In genomic region chr6:64672131-64672530, GRCh38 we compare ENCODE assay signal across 26 cellular contexts.
DNase-seq lines count a peak whose midpoint lies in the region; ATAC-seq, FAIRE-seq and TF ChIP-seq lines count a peak whose summit lies in the region.
"Had no signal": no experiment of that assay in that cellular context is flagged by ENCODE, and none has a peak within 500 bp of the region (broad histone marks: within the 10 kb centered on the region; RNA-seq: fewer than 3 reads in every experiment).

No MANE protein-coding gene starts in this region.

- H3K27ac ChIP-seq in endothelial cell of umbilical vein (ENCODE audit: insufficient read depth, low read depth, low read length): no peak overlapping the region
- no peak overlapping the region for H3K27ac ChIP-seq in gastroesophageal sphincter
- H3K27ac ChIP-seq: cardiac muscle cell, ovary, testis had no signal

- no peaks in the 10 kb centered on the region for H3K27me3 Mint-ChIP-seq in T-cell
- H3K27me3 Mint-ChIP-seq: activated CD8-positive, alpha-beta T cell treated with anti-CD3 and anti-CD28 coated beads for 36 hours; CD4-positive, alpha-beta T cell; natural killer cell treated with Interleukin-12 subunit alpha and Interleukin-12 subunit beta and Interleukin-15 and Interleukin-18, amount 100 ng/mL, for 72 hours had no signal

- no peaks in the 10 kb centered on the region for H3K36me3 Mint-ChIP-seq in T-cell

- no peak overlapping the region for H3K9ac ChIP-seq in endothelial cell of umbilical vein (replicated peaks; ENCODE audit: extremely low read depth, insufficient read depth, low read length)

- in situ Hi-C loops in KBM-7 (cut with MboI; ENCODE audit: low pct_unique_long_range_greater_than_20kb, low sequenced_read_pairs): no loop called here

- H3K4me3 Mint-ChIP-seq in T-cell: no peak overlapping the region
- H3K4me3 Mint-ChIP-seq: activated CD8-positive, alpha-beta T cell treated with anti-CD3 and anti-CD28 coated beads for 36 hours; CD4-positive, alpha-beta T cell; natural killer cell treated with Interleukin-12 subunit alpha and Interleukin-12 subunit beta and Interleukin-15 and Interleukin-18, amount 100 ng/mL, for 72 hours had no signal

- H4K20me1 ChIP-seq in endothelial cell of umbilical vein (replicated peaks; ENCODE audit: control insufficient read depth, extremely low read depth, insufficient read depth, low read length): no peaks in the 10 kb centered on the region

- intact Hi-C loops in endothelial cell of umbilical vein (cut with micrococcal nuclease): no loop called here

- no peak overlapping the region for H3K4me3 ChIP-seq in endothelial cell of umbilical vein (replicated peaks in 1 of 3; ENCODE audit: insufficient read depth in 1 of 3, low read depth in 1 of 3, low read length in 3 of 3)
- no peak overlapping the region for H3K4me3 ChIP-seq in gastroesophageal sphincter
- H3K4me3 ChIP-seq: cardiac muscle cell, K562, ovary, testis had no signal

- TF ChIP-seq POLR2A in endothelial cell of umbilical vein (IDR thresholded peaks at IDR 0.05; ENCODE audit: low read depth, low read length) (no peak), gastroesophageal sphincter (IDR thresholded peaks at IDR 0.05) (no peak)

- peaks cover 4 to 15% (median 9%) of the 10 kb centered on the region in 3 donors for H3K9me3 Mint-ChIP-seq in T-cell

- no peak for ATAC-seq in T-cell (replicated peaks in 1 of 4)
- ATAC-seq in gastroesophageal sphincter: no peak
- ATAC-seq: activated CD8-positive, alpha-beta T cell treated with anti-CD3 and anti-CD28 coated beads for 36 hours; K562; natural killer cell treated with Interleukin-12 subunit alpha and Interleukin-12 subunit beta and Interleukin-15 and Interleukin-18, amount 100 ng/mL, for 72 hours; sciatic nerve had no signal

- POLR2A ChIA-PET in endothelial cell of umbilical vein (lab: Charles Lee) (no interaction called here), T-cell (lab: Charles Lee) (no interaction called here)

- no TSS peak for BruUV-seq in endothelial cell of umbilical vein (replicated peaks; lab: Mats Ljungman, UMichigan)

- no peak for FAIRE-seq in endothelial cell of umbilical vein (lab: Jason Lieb, UNC)
- FAIRE-seq: H1, K562 had no signal

- CTCF ChIA-PET in endothelial cell of umbilical vein (lab: Charles Lee): no interaction called here
- CTCF ChIA-PET in T-cell (lab: Charles Lee): no interaction called here

- no peaks in the 10 kb centered on the region for H3K36me3 ChIP-seq in endothelial cell of umbilical vein (ENCODE audit: control insufficient read depth in 2 of 2, extremely low read depth in 1 of 2, insufficient read depth in 2 of 2, low read length in 2 of 2)
- no peaks in the 10 kb centered on the region for H3K36me3 ChIP-seq in gastroesophageal sphincter
- H3K36me3 ChIP-seq: cardiac muscle cell, ovary had no signal

- 26 to 48% methylated on average over 3 of the region's 3 CpGs for WGBS in gastroesophageal sphincter (ENCODE audit: low coverage in 1 of 2), 2 donors

- peak overlapping the region; percentile 36 for H2AFZ ChIP-seq in endothelial cell of umbilical vein (ENCODE audit: low read depth, low read length)

- TF ChIP-seq EP300 in gastroesophageal sphincter (IDR thresholded peaks at IDR 0.05): no peak

- TF ChIP-seq CTCF in endothelial cell of umbilical vein (IDR thresholded peaks at IDR 0.05; ENCODE audit: extremely low read depth in 1 of 2, insufficient read depth in 1 of 2, low read depth in 1 of 2, low read length in 2 of 2) (no peak), gastroesophageal sphincter (IDR thresholded peaks at IDR 0.05) (no peak)

- DNase-seq in KBM-7 (peak; percentile 84), RPMI7951 (ENCODE audit: low read depth) (peak; percentile 11), endothelial cell of umbilical vein (ENCODE audit: low read depth, low spot score) (no peak), putamen (ENCODE audit: low spot score) (peak; percentile 3), NCI-H510A (lab: John Stamatoyannopoulos, UW) (no peak), T-cell (no peak)
- no peak for DNase-seq in activated CD4-positive, alpha-beta T cell treated with anti-CD3 and anti-CD28 coated beads for 48 hours
- DNase-seq: activated CD4-positive, CD25-positive, alpha-beta regulatory T cell; activated CD8-positive, alpha-beta T cell treated with anti-CD3 and anti-CD28 coated beads for 36 hours; activated naive CD4-positive, alpha-beta T cell; activated T-cell treated with anti-CD3 and anti-CD28 coated beads, Interleukin-2, amount 50 U/mL, for 1 hour; CD4-positive, alpha-beta T cell; DMS53; NCI-H1105; NCI-H2081 treated with DMSO at 0.1 percent for 48 hours; NCI-H510A treated with DMSO at 0.1 percent for 48 hours; ovary; SHP77; T-helper 2 cell; testis had no signal

- no peaks in the 10 kb centered on the region for H3K4me1 ChIP-seq in endothelial cell of umbilical vein (ENCODE audit: control insufficient read depth, extremely low read depth, insufficient read depth, low read length)
- H3K4me1 ChIP-seq in gastroesophageal sphincter: no peaks in the 10 kb centered on the region
- H3K4me1 ChIP-seq: testis had no signal

- H3K4me1 Mint-ChIP-seq in T-cell: no peaks in the 10 kb centered on the region

- no peak overlapping the region for H3K4me2 ChIP-seq in endothelial cell of umbilical vein (ENCODE audit: insufficient read depth, low read length)

- no peak overlapping the region for H3K27ac Mint-ChIP-seq in T-cell
- H3K27ac Mint-ChIP-seq: activated CD8-positive, alpha-beta T cell treated with anti-CD3 and anti-CD28 coated beads for 36 hours; CD4-positive, alpha-beta T cell; natural killer cell treated with Interleukin-12 subunit alpha and Interleukin-12 subunit beta and Interleukin-15 and Interleukin-18, amount 100 ng/mL, for 72 hours had no signal

- no peaks in the 10 kb centered on the region for H3K27me3 ChIP-seq in endothelial cell of umbilical vein (ENCODE audit: control insufficient read depth in 2 of 2, insufficient read depth in 2 of 2, low read length in 2 of 2)
- H3K27me3 ChIP-seq in gastroesophageal sphincter: no peaks in the 10 kb centered on the region
- H3K27me3 ChIP-seq: cardiac muscle cell, ovary, testis had no signal

- no peaks in the 10 kb centered on the region for H3K9me1 ChIP-seq in endothelial cell of umbilical vein (replicated peaks; ENCODE audit: control insufficient read depth, extremely low read depth, insufficient read depth, low read length)

- no peaks in the 10 kb centered on the region for H3K79me2 ChIP-seq in endothelial cell of umbilical vein (ENCODE audit: control insufficient read depth, insufficient read depth, low read length)

- no peaks in the 10 kb centered on the region for H3K9me3 ChIP-seq in endothelial cell of umbilical vein (replicated peaks; ENCODE audit: control insufficient read depth, insufficient read depth, low read length)
- no peaks in the 10 kb centered on the region for H3K9me3 ChIP-seq in gastroesophageal sphincter
- H3K9me3 ChIP-seq: ovary, testis had no signal

- dilution Hi-C loops in endothelial cell of umbilical vein (cut with MboI; ENCODE audit: extremely low pct_ligation_motif_present, low sequenced_read_pairs): no loop called here

TF ChIP-seq in endothelial cell of umbilical vein, 7 proteins besides CTCF, POLR2A, EP300 and RAD21:
- TF ChIP-seq FOS (IDR thresholded peaks at IDR 0.05; ENCODE audit: borderline replicate concordance, insufficient read depth, low read length): no peak
- no peak for TF ChIP-seq POLR2AphosphoS5 (IDR thresholded peaks at IDR 0.05; ENCODE audit: insufficient read depth, low read depth, low read length)
- TF ChIP-seq MYC (IDR thresholded peaks at IDR 0.05; ENCODE audit: low read depth, low read length): no peak
- no peak for TF ChIP-seq JUN (IDR thresholded peaks at IDR 0.05; ENCODE audit: borderline replicate concordance, insufficient read depth, insufficient read length, low read depth)
- TF ChIP-seq GATA2 (IDR thresholded peaks at IDR 0.05; ENCODE audit: insufficient read depth, insufficient read length, low read depth, low read length): no peak
- TF ChIP-seq MAX (IDR thresholded peaks at IDR 0.05; ENCODE audit: insufficient read depth, insufficient read length): no peak
- no peak for TF ChIP-seq EZH2 (IDR thresholded peaks at IDR 0.05; ENCODE audit: borderline replicate concordance, low read depth, low read length, severe bottlenecking)
TF ChIP-seq in endothelial cell of umbilical vein: peak in this region for 0.

Comparison
In these comparisons a context has a peak if more than half of its experiments do, and no peak if none do; other contexts are left out.
1. DNase-seq: peak in KBM-7 (single experiment), RPMI7951 (single experiment) and putamen (single experiment); none in endothelial cell of umbilical vein (single experiment), NCI-H510A (single experiment), activated CD4-positive, alpha-beta T cell treated with anti-CD3 and anti-CD28 coated beads for 48 hours (single experiment) and T-cell (0 of 34).